In the genomic region with DNA sequence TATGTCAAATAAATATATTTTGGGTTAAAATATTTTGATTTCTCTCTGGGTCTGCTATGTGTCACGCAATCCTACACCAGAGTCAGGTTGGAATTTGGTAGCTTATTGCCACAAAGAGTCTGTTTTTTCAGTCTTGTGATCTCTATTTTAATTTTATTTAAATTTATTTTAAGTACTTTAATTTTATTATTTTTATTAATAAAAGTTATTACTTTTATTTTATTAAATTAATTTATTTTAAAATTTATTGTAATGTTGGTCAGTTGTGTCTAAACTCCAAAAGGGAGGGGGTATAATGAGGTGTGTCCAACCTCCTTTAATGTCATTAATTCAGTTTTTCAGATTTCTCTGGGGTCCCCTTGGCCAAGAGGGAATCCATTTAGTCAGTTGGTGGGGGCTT, we compare ENCODE assay signal across 9 cellular contexts.
"Had no signal": no experiment of that assay in that cellular context is flagged by ENCODE, and none has a peak within 500 bp of the region (broad histone marks: within the 10 kb centered on the region; RNA-seq: fewer than 3 reads in every experiment).

No MANE protein-coding gene starts in this region.

- ATAC-seq: HepG2 had no signal

- H3K9ac ChIP-seq: GM23248 had no signal

- H3K4me3 ChIP-seq: GM23248 had no signal

- H3K9me3 Mint-ChIP-seq: H9, IgD-negative memory B cell had no signal

- FAIRE-seq: H1, H54, HepG2 had no signal

- H2AFZ ChIP-seq: GM23248 had no signal

- H3K27ac Mint-ChIP-seq: H9 had no signal

- H3K4me3 Mint-ChIP-seq: H9, IgD-negative memory B cell had no signal

- H3K27ac ChIP-seq: GM23248, HL-60 had no signal

- DNase-seq: GM23248, H9, HCEC 1CT, KBM-7 had no signal
